18 cellular contexts compared by ENCODE assay signal in genomic region chr1:224177356-224177999, GRCh38.
"Had no signal": no experiment of that assay in that cellular context is flagged by ENCODE, and none has a peak within 500 bp of the region (broad histone marks: within the 10 kb centered on the region; RNA-seq: fewer than 3 reads in every experiment).

No MANE protein-coding gene starts in this region.

- ATAC-seq: esophagus mucosa; heart right ventricle; lower lobe of right lung; natural killer cell treated with Interleukin-12 subunit alpha and Interleukin-12 subunit beta and Interleukin-15 and Interleukin-18, amount 100 ng/mL, for 72 hours; sciatic nerve; stimulated activated naive B cell treated with anti-CD40 and anti-IgM and Interleukin-4, amounts not matched to agents 10 μg/mL and 1 μg/mL and 100 μg/mL, for 72 hours; stimulated activated naive CD8-positive, alpha-beta T cell treated with anti-CD3 and anti-CD28 coated beads, Interleukin-15, amount 100 ng/mL, for 72 hours had no signal

- H3K27ac ChIP-seq: heart right ventricle, left ventricle myocardium inferior, lower lobe of right lung, spleen, testis, tibial nerve had no signal

- H3K27me3 Mint-ChIP-seq: memory B cell; stimulated activated naive B cell treated with anti-CD40 and anti-IgM and Interleukin-4, amounts not matched to agents 10 μg/mL and 1 μg/mL and 100 μg/mL, for 72 hours had no signal

- H3K27me3 ChIP-seq: heart right ventricle, spleen, testis had no signal

- H3K36me3 ChIP-seq: heart right ventricle, left ventricle myocardium inferior, lower lobe of right lung, spleen, tibial nerve had no signal

- H3K9me3 ChIP-seq: heart right ventricle, left ventricle myocardium inferior, lower lobe of right lung, spleen, testis, tibial nerve had no signal

- H3K4me3 Mint-ChIP-seq: memory B cell; natural killer cell treated with Interleukin-12 subunit alpha and Interleukin-12 subunit beta and Interleukin-15 and Interleukin-18, amount 100 ng/mL, for 72 hours; stimulated activated naive B cell treated with anti-CD40 and anti-IgM and Interleukin-4, amounts not matched to agents 10 μg/mL and 1 μg/mL and 100 μg/mL, for 72 hours; stimulated activated naive CD8-positive, alpha-beta T cell treated with anti-CD3 and anti-CD28 coated beads, Interleukin-15, amount 100 ng/mL, for 72 hours had no signal

- H3K4me3 ChIP-seq: heart right ventricle, left ventricle myocardium inferior, lower lobe of right lung, spleen, testis, tibial nerve had no signal

- H3K27ac Mint-ChIP-seq: memory B cell; natural killer cell treated with Interleukin-12 subunit alpha and Interleukin-12 subunit beta and Interleukin-15 and Interleukin-18, amount 100 ng/mL, for 72 hours; stimulated activated naive B cell treated with anti-CD40 and anti-IgM and Interleukin-4, amounts not matched to agents 10 μg/mL and 1 μg/mL and 100 μg/mL, for 72 hours; stimulated activated naive CD8-positive, alpha-beta T cell treated with anti-CD3 and anti-CD28 coated beads, Interleukin-15, amount 100 ng/mL, for 72 hours had no signal

- H3K9me3 Mint-ChIP-seq: memory B cell; natural killer cell treated with Interleukin-12 subunit alpha and Interleukin-12 subunit beta and Interleukin-15 and Interleukin-18, amount 100 ng/mL, for 72 hours; stimulated activated naive B cell treated with anti-CD40 and anti-IgM and Interleukin-4, amounts not matched to agents 10 μg/mL and 1 μg/mL and 100 μg/mL, for 72 hours; stimulated activated naive CD8-positive, alpha-beta T cell treated with anti-CD3 and anti-CD28 coated beads, Interleukin-15, amount 100 ng/mL, for 72 hours had no signal

- DNase-seq: effector memory CD4-positive, alpha-beta T cell; heart right ventricle; islet precursor cell; left ventricle myocardium inferior; lower lobe of right lung; midbrain; spleen; stimulated activated CD4-positive, alpha-beta T cell treated with anti-CD3 and anti-CD28 coated beads, Interleukin-15, amount 100 ng/mL, for 24 hours; stimulated activated CD4-positive, alpha-beta T cell treated with anti-CD3 and anti-CD28 coated beads, Interleukin-1b, Interleukin-23, amount 100 ng/mL, for 48 hours; stimulated activated CD4-positive, alpha-beta T cell treated with anti-CD3 and anti-CD28 coated beads, Interleukin-4, amount 100 ng/mL, for 24 hours; stimulated activated naive B cell treated with anti-CD40 and anti-IgM and Interleukin-4, amounts not matched to agents 10 μg/mL and 1 μg/mL and 100 μg/mL, for 72 hours; stimulated activated naive CD8-positive, alpha-beta T cell treated with anti-CD3 and anti-CD28 coated beads, Interleukin-15, amount 100 ng/mL, for 72 hours; testis had no signal

- H3K36me3 Mint-ChIP-seq: memory B cell; natural killer cell treated with Interleukin-12 subunit alpha and Interleukin-12 subunit beta and Interleukin-15 and Interleukin-18, amount 100 ng/mL, for 72 hours; stimulated activated naive B cell treated with anti-CD40 and anti-IgM and Interleukin-4, amounts not matched to agents 10 μg/mL and 1 μg/mL and 100 μg/mL, for 72 hours had no signal

- H3K4me1 ChIP-seq: testis had no signal
